Comparison of ENCODE assay signal across 8 cellular contexts in the genomic region with DNA sequence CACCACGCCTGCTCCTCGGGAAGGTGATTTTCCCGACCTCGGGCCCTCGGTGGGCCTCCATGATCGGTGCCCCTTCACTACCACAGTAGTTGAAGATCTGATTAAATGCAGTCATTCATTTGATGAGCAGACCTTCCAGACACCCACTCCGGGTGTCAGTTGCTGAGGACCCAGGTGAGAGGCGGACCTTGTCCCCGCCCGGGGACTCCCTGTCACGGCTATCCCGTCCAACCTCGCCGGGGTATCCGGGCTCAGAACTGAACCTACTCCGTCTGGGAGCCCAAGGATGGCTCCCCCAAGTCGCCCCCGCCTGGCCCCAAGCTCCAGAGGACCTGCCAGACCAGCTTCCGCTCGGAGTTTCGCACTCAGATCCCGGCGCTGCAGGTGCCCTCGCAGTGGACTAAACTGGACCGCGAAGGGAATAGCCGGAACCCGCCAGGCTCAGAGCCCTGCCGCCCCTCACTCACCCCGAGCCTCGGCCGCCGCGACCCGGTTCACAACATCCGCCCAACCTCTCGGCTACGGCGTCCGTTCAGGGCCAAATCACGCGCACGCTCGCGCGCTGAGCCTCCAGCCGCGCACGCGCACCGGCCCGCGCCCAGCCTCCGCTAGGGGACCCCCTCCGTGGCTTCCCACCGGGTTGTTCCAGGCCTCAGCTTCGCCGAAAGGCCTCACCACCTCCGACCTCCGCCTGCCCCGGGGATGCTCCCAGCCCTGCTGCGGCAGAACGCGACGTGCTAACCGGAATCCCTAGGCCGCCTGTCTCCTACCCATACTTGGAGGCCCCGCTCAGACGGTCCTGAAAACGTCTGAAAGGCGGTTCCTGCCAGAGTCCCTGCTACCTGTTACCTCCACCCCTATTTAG. TPM values are rescaled to one million over a fixed set of nuclear protein-coding genes. Genes with fewer than 3 reads are reported as not detected.
DNase-seq lines count a peak whose midpoint lies in the region; ATAC-seq and TF ChIP-seq lines count a peak whose summit lies in the region.

No MANE protein-coding gene starts in this region.

- peak overlapping the region; percentile 73 for H3K4ac ChIP-seq in trophoblast cell (ENCODE audit: low read depth, low read length)

- H4K91ac ChIP-seq in trophoblast cell (ENCODE audit: low read depth, low read length): peak overlapping the region; percentile 88

- peaks cover 6 to 42% (median 30%) of the 10 kb centered on the region in 12 donors for H3K4me1 ChIP-seq in heart left ventricle
- peaks cover 13 to 15% of the 10 kb centered on the region in 2 experiments for H3K4me1 ChIP-seq in trophoblast cell (ENCODE audit: control insufficient read depth in 1 of 2, insufficient read depth in 2 of 2, low read length in 2 of 2)
- peaks cover 27 to 34% (median 31%) of the 10 kb centered on the region in 4 donors for H3K4me1 ChIP-seq in transverse colon

- no peaks in the 10 kb centered on the region for H3K36me3 Mint-ChIP-seq in activated naive CD8-positive, alpha-beta T cell treated with anti-CD3 and anti-CD28 coated beads, Interleukin-2, amount 50 U/mL, for 24 hours (ENCODE audit: low read depth)

- peaks cover 0 to 14% (median 0%) of the 10 kb centered on the region in 9 donors for H3K36me3 ChIP-seq in heart left ventricle
- H3K36me3 ChIP-seq in trophoblast cell (ENCODE audit: control insufficient read depth in 1 of 2, insufficient read depth in 2 of 2, low read length in 2 of 2): no peaks in the 10 kb centered on the region
- H3K36me3 ChIP-seq in transverse colon: no peaks in the 10 kb centered on the region

- peak overlapping the region; percentile 71 for H2BK5ac ChIP-seq in trophoblast cell (ENCODE audit: low read depth, low read length, poor library complexity)

- peak overlapping the region; percentile 98 for H2AFZ ChIP-seq in trophoblast cell (ENCODE audit: insufficient read depth, low read length, poor library complexity)

- H3K27ac Mint-ChIP-seq in activated naive CD8-positive, alpha-beta T cell treated with anti-CD3 and anti-CD28 coated beads, Interleukin-2, amount 50 U/mL, for 24 hours: no peak overlapping the region

- H2BK120ac ChIP-seq in trophoblast cell (ENCODE audit: insufficient read depth, low read length, poor library complexity): peak overlapping the region; percentile 88

- peak overlapping the region; percentile 33 to 92 (median 80) for H3K27ac ChIP-seq in heart left ventricle
- peak overlapping the region; percentile 13 for H3K27ac ChIP-seq in trophoblast cell (ENCODE audit: low read depth, low read length)
- H3K27ac ChIP-seq in transverse colon: peak overlapping the region; percentile 74 to 82 (median 80)

- intact Hi-C loops in heart left ventricle (cut with DNase I) (loop anchor here in 3 of 10 donors (1.0 to 2.0 kb wide), 2 partner anchors 31 to 32 kb away; a partner anchor contains a TSS), transverse colon (cut with DNase I; ENCODE audit: low total_unique reads) (no loop called here)

- peak overlapping the region; percentile 91 for H3K9ac ChIP-seq in trophoblast cell (ENCODE audit: low read length)

- peak overlapping the region; percentile 88 for H3K18ac ChIP-seq in trophoblast cell (ENCODE audit: low read length)

- ATAC-seq in HG02759 (IDR thresholded peaks at IDR 0.05; ENCODE audit: unreplicated experiment) (peak; percentile 90), heart left ventricle (peak; percentile 85 to 94 (median 93))
- peak; percentile 77 for ATAC-seq in activated naive CD8-positive, alpha-beta T cell treated with anti-CD3 and anti-CD28 coated beads, Interleukin-2, amount 50 U/mL, for 24 hours

- H4K8ac ChIP-seq in trophoblast cell (ENCODE audit: low read depth, low read length): peak overlapping the region; percentile 99

- H4K12ac ChIP-seq in trophoblast cell (ENCODE audit: low read depth, low read length): peak overlapping the region; percentile 96

- peak; percentile 100 for DNase-seq in NCI-H1105 treated with DMSO at 0.1 percent for 48 hours (lab: John Stamatoyannopoulos, UW)
- DNase-seq in SKM-1 (lab: John Stamatoyannopoulos, UW; ENCODE audit: unreplicated experiment): peak; percentile 96
- peak; percentile 100 for DNase-seq in activated naive CD8-positive, alpha-beta T cell treated with anti-CD3 and anti-CD28 coated beads, Interleukin-2, amount 50 U/mL, for 24 hours
- DNase-seq in heart left ventricle: peak; percentile 98 to 100 (median 99)
- peak; percentile 95 to 100 for DNase-seq in trophoblast cell
- peak; percentile 99 for DNase-seq in transverse colon

- H2BK12ac ChIP-seq in trophoblast cell (ENCODE audit: low read length): peak overlapping the region; percentile 11

- no peaks in the 10 kb centered on the region for H3K9me3 Mint-ChIP-seq in activated naive CD8-positive, alpha-beta T cell treated with anti-CD3 and anti-CD28 coated beads, Interleukin-2, amount 50 U/mL, for 24 hours

- H3K23ac ChIP-seq in trophoblast cell (ENCODE audit: low read length): no peak overlapping the region

- peaks cover 10% of the 10 kb centered on the region for H3K79me2 ChIP-seq in trophoblast cell (ENCODE audit: control insufficient read depth, insufficient read depth, low read length, poor library complexity)

- peak overlapping the region; percentile 36 for H2AK5ac ChIP-seq in trophoblast cell (ENCODE audit: low read length)

- peaks cover 5% of the 10 kb centered on the region for H3K4me1 Mint-ChIP-seq in activated naive CD8-positive, alpha-beta T cell treated with anti-CD3 and anti-CD28 coated beads, Interleukin-2, amount 50 U/mL, for 24 hours

- H3K27me3 Mint-ChIP-seq in activated naive CD8-positive, alpha-beta T cell treated with anti-CD3 and anti-CD28 coated beads, Interleukin-2, amount 50 U/mL, for 24 hours: no peaks in the 10 kb centered on the region

- H3K27me3 ChIP-seq in heart left ventricle (peaks cover 0 to 12% (median 0%) of the 10 kb centered on the region in 9 donors), trophoblast cell (ENCODE audit: insufficient read depth, low read length) (no peaks in the 10 kb centered on the region), transverse colon (peaks cover 6% of the 10 kb centered on the region)

- H3K9me3 ChIP-seq in heart left ventricle: no peaks in the 10 kb centered on the region
- peaks cover 1% of the 10 kb centered on the region for H3K9me3 ChIP-seq in trophoblast cell (ENCODE audit: insufficient read depth, low read depth, low read length)
- H3K9me3 ChIP-seq in transverse colon: no peaks in the 10 kb centered on the region

- no peak overlapping the region for H3K4me3 Mint-ChIP-seq in activated naive CD8-positive, alpha-beta T cell treated with anti-CD3 and anti-CD28 coated beads, Interleukin-2, amount 50 U/mL, for 24 hours

- peak; percentile 77 for TF ChIP-seq CTCF in GM12875 (IDR thresholded peaks at IDR 0.05; ENCODE audit: borderline replicate concordance, insufficient read depth, low read depth, low read length)
- TF ChIP-seq CTCF in heart left ventricle (IDR thresholded peaks at IDR 0.05): peak; percentile 34 to 81 (median 68)
- peak in 3 of 5 experiments; percentile 37 to 63 (median 54) for TF ChIP-seq CTCF in transverse colon (IDR thresholded peaks at IDR 0.05)

- H3K14ac ChIP-seq in trophoblast cell (ENCODE audit: low read length): peak overlapping the region; percentile 91

- TF ChIP-seq EP300 in transverse colon (IDR thresholded peaks at IDR 0.05; ENCODE audit: low read depth): no peak

- in situ Hi-C loops in transverse colon (cut with MboI; ENCODE audit: low pct_ligation_motif_present in 1 of 4, low pct_unique_long_range_greater_than_20kb in 1 of 4, low sequenced_read_pairs in 3 of 4): no loop called here

- peak in 1 of 2 donors; percentile 84 for TF ChIP-seq POLR2A in heart left ventricle (IDR thresholded peaks at IDR 0.05)
- peak; percentile 35 for TF ChIP-seq POLR2A in transverse colon (IDR thresholded peaks at IDR 0.05)

- WGBS in heart left ventricle, 4 donors: 1 to 2% (median 1%) methylated on average over 71 of the region's 71 CpGs
- no CpG with 5 or more reads among the region's 71 CpGs for WGBS in trophoblast cell (ENCODE audit: extremely low coverage, insufficient coverage, insufficient read length)
- WGBS in transverse colon (ENCODE audit: low coverage in 1 of 2), 2 donors: 0 to 2% methylated on average over 4 to 71 of the region's 71 CpGs

- H3K4me3 ChIP-seq in GM12875 (ENCODE audit: low read depth, low read length) (peak overlapping the region; percentile 71), heart left ventricle (peak overlapping the region; percentile 46 to 95 (median 72)), trophoblast cell (ENCODE audit: low read depth, low read length) (peak overlapping the region; percentile 91), transverse colon (peak overlapping the region; percentile 42 to 64 (median 54))

- peaks cover 7% of the 10 kb centered on the region for H3K79me1 ChIP-seq in trophoblast cell (ENCODE audit: low read length)

- peak overlapping the region; percentile 82 for H3K4me2 ChIP-seq in trophoblast cell (ENCODE audit: low read length)

RNA-seq across cellular contexts. Expression of a gene that starts 22.3 kb away (rescaled TPM):
- 1,000 to 10,000 TPM in 6 of 9 donors, 100 to 1,000 TPM in 1, not detected in 2; 364 to 3,776 (median 2,470) TPM for total RNA-seq in heart left ventricle
- polyA plus RNA-seq in heart left ventricle: not detected
- polyA plus RNA-seq in trophoblast cell (2013): not detected in 2 replicates
- under 1 TPM in 3 of 4 donors, not detected in 1; under 0.01 TPM for total RNA-seq in transverse colon

RNA-seq across cellular contexts. Expression of a gene that starts 31.0 kb away (rescaled TPM):
- 10 to 100 TPM in 8 of 9 donors, 1 to 10 TPM in 1; 4.7 to 18.2 (median 14.3) TPM for total RNA-seq in heart left ventricle
- 1 to 10 TPM; 4.4 to 4.8 TPM for polyA plus RNA-seq in heart left ventricle
- polyA plus RNA-seq in trophoblast cell (2013): 10.5 and 10.8 TPM in 2 replicates
- total RNA-seq in transverse colon: 100 to 1,000 TPM in 3 of 4 donors, 10 to 100 TPM in 1; 70.1 to 178 (median 148) TPM

Comparison
In these comparisons a context has a peak if more than half of its experiments do, and no peak if none do; other contexts are left out.
1. Peak in every context shown above with its lines: DNase-seq, ATAC-seq, H3K4me3 ChIP-seq and H3K27ac ChIP-seq.
2. H3K27ac ChIP-seq: peak in every context shown above with its lines; median percentile 80 in heart left ventricle; 80 in transverse colon; 13 in trophoblast cell.